In genomic region chr17:69326302-69327059, GRCh38 we compare ENCODE assay signal across 8 cellular contexts. TPM values are rescaled to one million over a fixed set of nuclear protein-coding genes. Genes with fewer than 3 reads are reported as not detected.
DNase-seq lines count a peak whose midpoint lies in the region; ATAC-seq and TF ChIP-seq lines count a peak whose summit lies in the region.

No MANE protein-coding gene starts in this region.

- peak overlapping the region; percentile 5 for H3K9ac ChIP-seq in HUES6 (ENCODE audit: low read length)
- H3K9ac ChIP-seq in adipocyte (ENCODE audit: low read length) = peak overlapping the region; percentile 91

- ATAC-seq in CD8-positive, alpha-beta T cell = no peak
- peak; percentile 9 for ATAC-seq in GM19328 (IDR thresholded peaks at IDR 0.05; ENCODE audit: unreplicated experiment)
- peak; percentile 46 for ATAC-seq in sciatic nerve

- no peaks in the 10 kb centered on the region for H3K9me3 ChIP-seq in CD8-positive, alpha-beta T cell (ENCODE audit: low read length)
- H3K9me3 ChIP-seq in HUES6 (ENCODE audit: control insufficient read depth, insufficient read depth, low read depth, low read length) (0 out of 2 replicates have a peak, but pooled peaks cover 5% of the 10 kb centered on the region), adipocyte (ENCODE audit: control insufficient read depth, low read length) (no peaks in the 10 kb centered on the region)

- no peaks in the 10 kb centered on the region for H3K36me3 ChIP-seq in CD8-positive, alpha-beta T cell (ENCODE audit: insufficient read depth, low read length)
- H3K36me3 ChIP-seq in HUES6 (ENCODE audit: control insufficient read depth, insufficient read depth, low read length) (no peaks in the 10 kb centered on the region), adipocyte (ENCODE audit: control insufficient read depth, insufficient read depth, low read length, severe bottlenecking) (no peaks in the 10 kb centered on the region)

- H3K4me3 Mint-ChIP-seq in CD8-positive, alpha-beta T cell = peak overlapping the region; percentile 96

- no peaks in the 10 kb centered on the region for H3K27me3 ChIP-seq in CD8-positive, alpha-beta T cell (ENCODE audit: insufficient read depth, low read length)
- peaks cover 20% of the 10 kb centered on the region for H3K27me3 ChIP-seq in HUES6 (ENCODE audit: control insufficient read depth, insufficient read depth, low read length)
- H3K27me3 ChIP-seq in adipocyte (replicated peaks; ENCODE audit: control insufficient read depth, insufficient read depth, low read length) = no peaks in the 10 kb centered on the region

- peaks cover 6% of the 10 kb centered on the region for H3K36me3 Mint-ChIP-seq in CD8-positive, alpha-beta T cell

- H3K4me1 ChIP-seq in CD8-positive, alpha-beta T cell (ENCODE audit: insufficient read depth, low read length) = peaks cover 17% of the 10 kb centered on the region
- peaks cover 9% of the 10 kb centered on the region for H3K4me1 ChIP-seq in HUES6 (ENCODE audit: control insufficient read depth, insufficient read depth, low read length)
- peaks cover 19% of the 10 kb centered on the region for H3K4me1 ChIP-seq in adipocyte (ENCODE audit: control insufficient read depth, insufficient read depth, low read length)

- POLR2A ChIA-PET in CD8-positive, alpha-beta T cell (lab: Charles Lee) = interaction anchor here (0.5 to 1.7 kb wide), 6 partner anchors 9 to 88 kb away, joined by 3 to 27 read pairs (median 4); partner anchors contain the start of gene MAP2K6

- peak overlapping the region; percentile 94 for H3K4me3 ChIP-seq in CD8-positive, alpha-beta T cell (ENCODE audit: low read depth, low read length)
- H3K4me3 ChIP-seq in HUES6 (ENCODE audit: low read depth, low read length) (peak overlapping the region; percentile 83), adipocyte (ENCODE audit: low read length) (peak overlapping the region; percentile 91)

- H3K27ac Mint-ChIP-seq in CD8-positive, alpha-beta T cell = peak overlapping the region; percentile 97

- DNase-seq in CD8-positive, alpha-beta T cell = peak in 1 of 7 experiments; percentile 4
- DNase-seq in adipocyte (ENCODE audit: low read depth) (peak; percentile 68), hepatic stellate cell (ENCODE audit: low spot score) (peak; percentile 8), sciatic nerve (ENCODE audit: low spot score) (no peak), mucosa of gallbladder (ENCODE audit: low spot score) (no peak), retina (no peak)

- intact Hi-C loops in CD8-positive, alpha-beta T cell (cut with DNase I, micrococcal nuclease) = loop anchor here (1.0 to 10.0 kb wide), 6 partner anchors 88 to 1334 kb away; partner anchors contain the start of genes MAP2K6 (in 2 of the 2), PRKAR1A (in 2 of the 2), ARSG (in 1 of the 2) and KPNA2 (in 1 of the 2)
- intact Hi-C loops in sciatic nerve (cut with DNase I) = no loop called here

- CTCF ChIA-PET in CD8-positive, alpha-beta T cell (lab: Charles Lee) = interaction anchor here (0.6 to 1.1 kb wide), 3 partner anchors 15 to 201 kb away, joined by 3 read pairs; no protein-coding TSS in a partner anchor

- no peaks in the 10 kb centered on the region for H3K9me3 Mint-ChIP-seq in CD8-positive, alpha-beta T cell

- no peak for TF ChIP-seq CTCF in CD8-positive, alpha-beta T cell (IDR thresholded peaks at IDR 0.05)

- peak overlapping the region; percentile 92 for H3K27ac ChIP-seq in CD8-positive, alpha-beta T cell (ENCODE audit: low read depth, low read length)
- H3K27ac ChIP-seq in HUES6 (ENCODE audit: low read depth, low read length) = no peak overlapping the region

- H3K27me3 Mint-ChIP-seq in CD8-positive, alpha-beta T cell (ENCODE audit: low read depth) = peaks cover 7% of the 10 kb centered on the region

- H3K4me1 Mint-ChIP-seq in CD8-positive, alpha-beta T cell (ENCODE audit: low read depth) = peaks cover 30% of the 10 kb centered on the region

RNA-seq across cellular contexts. Expression of gene ABCA5, which starts 0.5 kb away (rescaled TPM):
- total RNA-seq in CD8-positive, alpha-beta T cell = 10 to 100 TPM; 21.8 to 22.4 TPM
- 39.4 TPM for total RNA-seq in sciatic nerve
- total RNA-seq in mucosa of gallbladder = 22.8 TPM

Comparison
In these comparisons a context has a peak if more than half of its experiments do, and no peak if none do; other contexts are left out.
1. DNase-seq: peak in adipocyte (single experiment) and hepatic stellate cell (single experiment); none in sciatic nerve (single experiment), mucosa of gallbladder (single experiment) and retina (single experiment).
2. Peak in every context shown above with its lines, with median percentiles within 50 percentile points of each other: H3K4me3 ChIP-seq.